Comparison of ENCODE assay signal across 28 cellular contexts in the genomic region with DNA sequence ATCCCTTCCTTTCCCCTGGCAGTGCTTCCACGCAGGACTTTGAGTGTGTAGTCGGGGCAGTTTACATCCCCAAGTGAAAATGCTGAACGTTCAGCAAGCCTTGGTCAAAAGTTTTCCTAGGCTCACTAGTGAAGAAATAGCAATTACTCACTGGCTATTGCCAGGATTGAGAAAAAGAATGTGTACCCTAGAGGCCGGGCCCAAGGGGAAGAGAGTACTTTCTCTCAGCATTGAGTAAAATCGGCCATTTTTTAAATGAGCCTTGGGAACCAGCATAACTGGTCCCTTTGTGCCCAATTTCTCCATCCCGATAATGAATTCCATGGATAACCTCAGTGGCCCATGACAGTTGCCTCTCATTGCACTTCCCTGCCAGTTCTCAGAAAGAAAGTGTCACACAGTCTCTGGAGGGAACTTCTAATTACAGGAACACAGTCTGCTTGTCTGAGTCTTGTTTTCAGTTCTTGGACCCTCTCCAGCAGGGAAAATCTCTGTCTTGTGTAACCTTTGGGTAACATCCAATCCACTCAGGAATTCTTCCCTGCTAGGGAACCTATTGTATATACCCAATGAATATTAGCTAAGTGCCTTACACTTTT. TPM values are rescaled to one million over a fixed set of nuclear protein-coding genes. Genes with fewer than 3 reads are reported as not detected.
DNase-seq lines count a peak whose midpoint lies in the region; ATAC-seq and TF ChIP-seq lines count a peak whose summit lies in the region.
"Had no signal": no experiment of that assay in that cellular context is flagged by ENCODE, and none has a peak within 500 bp of the region (broad histone marks: within the 10 kb centered on the region; RNA-seq: fewer than 3 reads in every experiment).

No MANE protein-coding gene starts in this region.

- peaks cover 2% of the 10 kb centered on the region for H3K36me3 Mint-ChIP-seq in activated T-cell treated with anti-CD3 and anti-CD28 coated beads, Interleukin-2, amount 50 U/mL, for 4 hours (ENCODE audit: insufficient read depth)

- H3K27me3 Mint-ChIP-seq in activated T-cell treated with anti-CD3 and anti-CD28 coated beads, Interleukin-2, amount 50 U/mL, for 4 hours (ENCODE audit: low read depth), result no peaks in the 10 kb centered on the region
- H3K27me3 Mint-ChIP-seq: CD4-positive, alpha-beta memory T cell had no signal

- ATAC-seq in activated T-cell treated with anti-CD3 and anti-CD28 coated beads, Interleukin-2, amount 50 U/mL, for 4 hours, result no peak
- ATAC-seq: HCT116, Right ventricle myocardium inferior had no signal

- H3K4me1 Mint-ChIP-seq in activated T-cell treated with anti-CD3 and anti-CD28 coated beads, Interleukin-2, amount 50 U/mL, for 4 hours (ENCODE audit: low read depth), result no peaks in the 10 kb centered on the region

- no peaks in the 10 kb centered on the region for H3K9me3 Mint-ChIP-seq in activated T-cell treated with anti-CD3 and anti-CD28 coated beads, Interleukin-2, amount 50 U/mL, for 4 hours

- H3K4me3 ChIP-seq in AG10803 (ENCODE audit: low read length), result no peak overlapping the region
- H3K4me3 ChIP-seq in fibroblast of pulmonary artery (replicated peaks; ENCODE audit: low read depth, low read length), result no peak overlapping the region
- H3K4me3 ChIP-seq: BLaER1, PC-9, SJCRH30 had no signal

- no peak for TF ChIP-seq CTCF in AG10803 (conservative IDR thresholded peaks at IDR 0.05; ENCODE audit: low read length)
- no peak for TF ChIP-seq CTCF in fibroblast of pulmonary artery (IDR thresholded peaks at IDR 0.05; ENCODE audit: low read length, missing control alignments)

- peak; percentile 8 for DNase-seq in AG10803 (ENCODE audit: low read depth)
- peak; percentile 13 for DNase-seq in amniotic epithelial cell (ENCODE audit: low read depth)
- DNase-seq in fibroblast of pulmonary artery (ENCODE audit: low read depth), result peak; percentile 16
- DNase-seq in pons (ENCODE audit: low spot score), result peak; percentile 9
- no peak for DNase-seq in C1 segment of cervical spinal cord (lab: John Stamatoyannopoulos, UW)
- DNase-seq in activated T-cell treated with anti-CD3 and anti-CD28 coated beads, Interleukin-2, amount 50 U/mL, for 4 hours, result no peak
- DNase-seq in NCI-H1092 treated with DMSO at 0.1 percent for 48 hours (lab: John Stamatoyannopoulos, UW), result no peak
- DNase-seq: 8988T; ACHN; CD4-positive, alpha-beta memory T cell; COR-L47; DMS53; IMR-90; NCI-H1048; NCI-H1417 treated with DMSO at 0.1 percent for 48 hours; NCI-H1694 treated with DMSO at 0.1 percent for 48 hours; NCI-H2081; NCI-H2227 treated with DMSO at 0.1 percent for 48 hours; NCI-H526 treated with DMSO at 0.1 percent for 48 hours; PC-9; SJCRH30 had no signal

- H3K4me3 Mint-ChIP-seq in activated T-cell treated with anti-CD3 and anti-CD28 coated beads, Interleukin-2, amount 50 U/mL, for 4 hours, result no peak overlapping the region
- H3K4me3 Mint-ChIP-seq: CD4-positive, alpha-beta memory T cell had no signal

RNA-seq across cellular contexts. Expression of gene OR7D2, which starts 7.3 kb away (rescaled TPM):
- total RNA-seq in activated T-cell treated with anti-CD3 and anti-CD28 coated beads, Interleukin-2, amount 50 U/mL, for 4 hours, result under 1 TPM in 2 of 3 donors, not detected in 1; 0.10 to 0.24 TPM
- total RNA-seq: CD4-positive, alpha-beta memory T cell; Daoy; H4; IMR-90; PC-9; RPMI7951 had no signal

RNA-seq across cellular contexts. Expression of gene ZNF317, which starts 31.3 kb away (rescaled TPM):
- total RNA-seq in activated T-cell treated with anti-CD3 and anti-CD28 coated beads, Interleukin-2, amount 50 U/mL, for 4 hours, result 10 to 100 TPM; 53.6 to 57.4 (median 56.4) TPM

RNA-seq across cellular contexts. Expression of gene OR7G3, which starts 44.7 kb away (rescaled TPM):
- not detected for total RNA-seq in activated T-cell treated with anti-CD3 and anti-CD28 coated beads, Interleukin-2, amount 50 U/mL, for 4 hours
- total RNA-seq: CD4-positive, alpha-beta memory T cell; Daoy; H4; IMR-90; NCI-H460; PC-9; Right ventricle myocardium inferior; RPMI7951; SJCRH30 had no signal

RNA-seq across cellular contexts. Expression of gene OR7D4, which starts 47.9 kb away (rescaled TPM):
- not detected for total RNA-seq in activated T-cell treated with anti-CD3 and anti-CD28 coated beads, Interleukin-2, amount 50 U/mL, for 4 hours
- total RNA-seq: CD4-positive, alpha-beta memory T cell; Daoy; H4; IMR-90; NCI-H460; PC-9; Right ventricle myocardium inferior; RPMI7951; SJCRH30 had no signal

RNA-seq across cellular contexts. Expression of gene OR7G1, which starts 55.9 kb away (rescaled TPM):
- total RNA-seq in activated T-cell treated with anti-CD3 and anti-CD28 coated beads, Interleukin-2, amount 50 U/mL, for 4 hours, result not detected
- total RNA-seq: CD4-positive, alpha-beta memory T cell; Daoy; H4; IMR-90; NCI-H460; PC-9; Right ventricle myocardium inferior; RPMI7951; SJCRH30 had no signal

Comparison
In these comparisons a context has a peak if more than half of its experiments do, and no peak if none do; other contexts are left out.
1. DNase-seq: peak in AG10803 (single experiment), amniotic epithelial cell (single experiment), fibroblast of pulmonary artery (single experiment) and pons (single experiment); none in C1 segment of cervical spinal cord (0 of 14), activated T-cell treated with anti-CD3 and anti-CD28 coated beads, Interleukin-2, amount 50 U/mL, for 4 hours (single experiment) and NCI-H1092 treated with DMSO at 0.1 percent for 48 hours (single experiment).